In genomic region chr5:16043349-16043748, GRCh38 we compare ENCODE assay signal across 32 cellular contexts.
"Had no signal": no experiment of that assay in that cellular context is flagged by ENCODE, and none has a peak within 500 bp of the region (broad histone marks: within the 10 kb centered on the region; RNA-seq: fewer than 3 reads in every experiment).

No MANE protein-coding gene starts in this region.

- H3K4me1 ChIP-seq: adrenal gland, ascending aorta, body of pancreas, breast epithelium had no signal

- H3K4me3 ChIP-seq: adrenal gland, ascending aorta, body of pancreas, breast epithelium, cardiac muscle cell had no signal

- H3K27me3 ChIP-seq: adrenal gland, ascending aorta, body of pancreas, brain microvascular endothelial cell, breast epithelium, cardiac muscle cell had no signal

- H3K36me3 ChIP-seq: adrenal gland, ascending aorta, brain microvascular endothelial cell, breast epithelium, cardiac muscle cell had no signal

- H3K9me3 ChIP-seq: adrenal gland, ascending aorta, body of pancreas, breast epithelium had no signal

- H3K27ac ChIP-seq: adrenal gland, ascending aorta, body of pancreas, brain microvascular endothelial cell, breast epithelium, cardiac muscle cell had no signal

- DNase-seq: activated effector memory CD4-positive, alpha-beta T cell treated with anti-CD3 and anti-CD28 coated beads, Interleukin-2, amount 50 U/mL, for 16 hours; activated effector memory CD4-positive, alpha-beta T cell treated with Interleukin-2 at 50 U/mL for 16 hours; activated gamma-delta T cell; activated gamma-delta T cell treated with Interleukin-2 at 50 U/mL for 16 hours; activated naive CD4-positive, alpha-beta T cell; activated naive CD4-positive, alpha-beta T cell treated with anti-CD3 and anti-CD28 coated beads for 36 hours; activated naive CD4-positive, alpha-beta T cell treated with anti-CD3 and anti-CD28 coated beads, Interleukin-2, amount 10 ng/mL, durations not matched to agents 7 days and 5 days; activated naive CD4-positive, alpha-beta T cell treated with anti-CD3 and anti-CD28 coated beads, Interleukin-2, amount 50 U/mL, for 16 hours; activated naive CD4-positive, alpha-beta T cell treated with Interleukin-2 at 50 U/mL for 16 hours; activated naive CD8-positive, alpha-beta T cell treated with anti-CD3 and anti-CD28 coated beads for 36 hours; activated naive CD8-positive, alpha-beta T cell treated with anti-CD3 and anti-CD28 coated beads, Interleukin-2, amount 10 ng/mL, durations not matched to agents 7 days and 5 days; activated naive CD8-positive, alpha-beta T cell treated with anti-CD3 and anti-CD28 coated beads, Interleukin-2, amount 50 U/mL, for 24 hours; activated T-cell treated with anti-CD3 and anti-CD28 coated beads, Interleukin-2, amount 50 U/mL, for 1 hour; activated T-cell treated with anti-CD3 and anti-CD28 coated beads, Interleukin-2, amount 50 U/mL, for 24 hours; activated T-cell treated with anti-CD3 and anti-CD28 coated beads, Interleukin-2, amount 50 U/mL, for 4 hours; activated T-cell treated with anti-CD3 and anti-CD28 coated beads, Interleukin-2, amount 50 U/mL, for 48 hours; activated T-cell treated with anti-CD3 and anti-CD28 coated beads, Interleukin-2, amount 50 U/mL, for 72 hours; adrenal gland; amniotic stem cell; amygdala; anterior cingulate cortex; aorta; body of pancreas; brain microvascular endothelial cell; caudate nucleus; central memory CD4-positive, alpha-beta T cell; cerebellar nuclear complex had no signal

- ATAC-seq: activated naive CD4-positive, alpha-beta T cell treated with anti-CD3 and anti-CD28 coated beads, Interleukin-2, amount 50 U/mL, for 72 hours; activated naive CD8-positive, alpha-beta T cell treated with anti-CD3 and anti-CD28 coated beads, Interleukin-2, amount 50 U/mL, for 24 hours; activated T-cell treated with anti-CD3 and anti-CD28 coated beads, Interleukin-2, amount 50 U/mL, for 4 hours; activated T-cell treated with anti-CD3 and anti-CD28 coated beads, Interleukin-2, amount 50 U/mL, for 72 hours; activated T-helper 17 cell treated with anti-CD3 and anti-CD28 coated beads, Interleukin-2, amount 50 U/mL, for 72 hours; body of pancreas had no signal
